In the genomic region with DNA sequence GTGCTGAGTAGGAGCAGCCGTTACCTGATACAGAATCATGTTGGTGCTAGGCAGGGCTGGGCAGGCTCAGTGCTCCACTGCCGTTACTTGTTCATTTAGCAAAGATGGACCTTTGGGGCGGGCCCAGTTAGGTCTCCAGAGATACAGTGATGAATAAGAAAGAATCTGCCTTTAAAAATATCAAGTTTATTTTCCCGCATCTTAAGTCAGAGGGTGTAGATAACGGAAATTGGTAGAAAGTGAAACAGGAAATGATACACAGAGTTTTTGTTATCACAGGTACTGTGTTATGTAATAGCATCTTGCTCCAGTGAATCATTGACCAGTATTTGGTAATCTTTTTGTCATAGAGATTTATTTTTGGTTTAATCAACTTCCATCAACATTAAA, we compare ENCODE assay signal across 8 cellular contexts. TPM values are rescaled to one million over a fixed set of nuclear protein-coding genes. Genes with fewer than 3 reads are reported as not detected.
DNase-seq lines count a peak whose midpoint lies in the region; ATAC-seq, FAIRE-seq and TF ChIP-seq lines count a peak whose summit lies in the region.

No MANE protein-coding gene starts in this region.

- no peak overlapping the region for H3K27ac ChIP-seq in foreskin keratinocyte

- DNase-seq in GM12892 (ENCODE audit: insufficient read length) (no peak), T-helper 1 cell (peak in 4 of 5 donors; percentile 14 to 66 (median 31)), foreskin keratinocyte (peak in 1 of 2 donors; percentile 51), NCI-H2107 (lab: John Stamatoyannopoulos, UW) (no peak), MG63 (no peak), NCI-H446 (lab: John Stamatoyannopoulos, UW) (no peak), ureter (ENCODE audit: low spot score) (no peak)

- no peak for TF ChIP-seq CTCF in foreskin keratinocyte (conservative IDR thresholded peaks at IDR 0.05)

- FAIRE-seq in GM12892 (lab: Jason Lieb, UNC), result peak; percentile 77

- TF ChIP-seq POLR2A in GM12892 (IDR thresholded peaks at IDR 0.05; ENCODE audit: low read depth, low read length), result no peak

- H3K27me3 ChIP-seq in foreskin keratinocyte, result no peaks in the 10 kb centered on the region
- no peaks in the 10 kb centered on the region for H3K27me3 ChIP-seq in MG63

- H3K4me1 ChIP-seq in foreskin keratinocyte, result peaks cover 18% of the 10 kb centered on the region

- H3K9me3 ChIP-seq in MG63, result no peaks in the 10 kb centered on the region

- H3K36me3 ChIP-seq in MG63, result peaks cover 10% of the 10 kb centered on the region

- peak; percentile 26 for ATAC-seq in HG02759 (IDR thresholded peaks at IDR 0.05; ENCODE audit: unreplicated experiment)
- peak; percentile 30 for ATAC-seq in foreskin keratinocyte

- H3K4me3 ChIP-seq in MG63, result no peak overlapping the region

RNA-seq across cellular contexts. Expression of a gene that starts 5.5 kb away (rescaled TPM):
- polyA plus RNA-seq in GM12892 (2012; ENCODE audit: missing spikeins), result 64.2 TPM
- total RNA-seq in foreskin keratinocyte (10.5 and 13.4 TPM in 2 replicates), ureter (12.1 TPM)
- 3.8 and 4.1 TPM in 2 replicates for polyA plus RNA-seq in foreskin keratinocyte
- total RNA-seq in MG63 (2014; rRNA removed; shearing (Covaris generic); ENCODE audit: low replicate concordance), result 5.5 and 13.9 TPM in 2 replicates

Comparison
In these comparisons a context has a peak if more than half of its experiments do, and no peak if none do; other contexts are left out.
1. DNase-seq: peak in T-helper 1 cell (4 of 5); none in GM12892 (single experiment), NCI-H2107 (single experiment), MG63 (single experiment), NCI-H446 (0 of 2) and ureter (single experiment).